19 cellular contexts compared by ENCODE assay signal in genomic region chr2:181380581-181380980, GRCh38.
DNase-seq lines count a peak whose midpoint lies in the region; ATAC-seq and TF ChIP-seq lines count a peak whose summit lies in the region.
"Had no signal": no experiment of that assay in that cellular context is flagged by ENCODE, and none has a peak within 500 bp of the region (broad histone marks: within the 10 kb centered on the region; RNA-seq: fewer than 3 reads in every experiment).

No MANE protein-coding gene starts in this region.

- H3K4me1 ChIP-seq in GM23248 (ENCODE audit: insufficient read depth) = peaks cover 4% of the 10 kb centered on the region
- H3K4me1 ChIP-seq in fibroblast of lung (ENCODE audit: control insufficient read depth, extremely low read depth, insufficient read depth, low read length) = no peaks in the 10 kb centered on the region
- H3K4me1 ChIP-seq: A549, SJCRH30 had no signal

- H3K4me1 Mint-ChIP-seq in nephron progenitor cell = no peaks in the 10 kb centered on the region

- no peak for ATAC-seq in GM19035 (IDR thresholded peaks at IDR 0.05; ENCODE audit: unreplicated experiment)
- ATAC-seq: A549, K562, PC-3, T-helper 17 cell had no signal

- TF ChIP-seq CTCF in fibroblast of lung (conservative IDR thresholded peaks at IDR 0.05 in 1 of 2, IDR thresholded peaks at IDR 0.05 in 1 of 2; ENCODE audit: low read depth in 1 of 2, low read length in 2 of 2) (no peak), nephron progenitor cell (IDR thresholded peaks at IDR 0.05) (no peak), GM20000 (IDR thresholded peaks at IDR 0.05; ENCODE audit: extremely low read depth, missing control alignments) (no peak)

- H2AFZ ChIP-seq in GM23248 (peak overlapping the region; percentile 41; the same call in 1 of the 2 replicates), fibroblast of lung (ENCODE audit: low read length) (peak overlapping the region; percentile 28)

- no peaks in the 10 kb centered on the region for H3K79me2 ChIP-seq in GM23248 (ENCODE audit: insufficient read depth)
- H3K79me2 ChIP-seq in fibroblast of lung (ENCODE audit: control insufficient read depth, insufficient read depth, low read length) = no peaks in the 10 kb centered on the region

- no peaks in the 10 kb centered on the region for H3K36me3 Mint-ChIP-seq in nephron progenitor cell (ENCODE audit: low read depth)

- no peak overlapping the region for H3K9ac ChIP-seq in GM23248
- no peak overlapping the region for H3K9ac ChIP-seq in fibroblast of lung (ENCODE audit: insufficient read depth, low read length)

- H3F3A ChIP-seq in GM23248 (ENCODE audit: insufficient read depth) = no peaks in the 10 kb centered on the region

- H3K27ac Mint-ChIP-seq in nephron progenitor cell = no peak overlapping the region
- H3K27ac Mint-ChIP-seq: T-helper 17 cell had no signal

- H3K9me2 ChIP-seq in GM23248 (ENCODE audit: insufficient read depth) = no peaks in the 10 kb centered on the region; the same call in 1 of the 2 replicates

- H3K4me3 ChIP-seq in GM23248 (no peak overlapping the region), fibroblast of lung (replicated peaks in 1 of 4; ENCODE audit: control extremely low read depth in 1 of 4, insufficient read depth in 1 of 4, low read depth in 3 of 4, low read length in 4 of 4) (no peak overlapping the region)
- H3K4me3 ChIP-seq: A549, K562, SJCRH30 had no signal

- H3K27ac ChIP-seq in GM23248 (no peak overlapping the region), fibroblast of lung (ENCODE audit: insufficient read depth, low read length) (no peak overlapping the region)
- H3K27ac ChIP-seq: A549, C4-2B, SJCRH30 had no signal

- in situ Hi-C loops in GM23248 (cut with MboI) = no loop called here

- H3K4me3 Mint-ChIP-seq in nephron progenitor cell = no peak overlapping the region
- H3K4me3 Mint-ChIP-seq: T-helper 17 cell had no signal

- H3K9me3 ChIP-seq in GM23248 (ENCODE audit: low read depth) (no peaks in the 10 kb centered on the region), fibroblast of lung (ENCODE audit: control insufficient read depth, insufficient read depth, low read depth, low read length) (no peaks in the 10 kb centered on the region)
- H3K9me3 ChIP-seq: A549, SJCRH30 had no signal

- H3K4me2 ChIP-seq in GM23248 (ENCODE audit: unreplicated experiment) = no peak overlapping the region
- H3K4me2 ChIP-seq in fibroblast of lung (ENCODE audit: extremely low read depth, insufficient read depth, low read length) = no peak overlapping the region
- H3K4me2 ChIP-seq: A549 had no signal

- H3K27me3 ChIP-seq in GM23248 (replicated peaks; ENCODE audit: insufficient read depth) (no peaks in the 10 kb centered on the region), fibroblast of lung (ENCODE audit: control insufficient read depth, insufficient read depth, low read length) (no peaks in the 10 kb centered on the region)
- H3K27me3 ChIP-seq: SJCRH30 had no signal

- DNase-seq in AG20443 (ENCODE audit: low spot score) (peak; percentile 18), GM23248 (no peak), RPMI7951 (ENCODE audit: low read depth) (peak; percentile 79), fibroblast of lung (ENCODE audit: low read depth in 2 of 2) (no peak), nephron progenitor cell (no peak), GM20000 (ENCODE audit: low spot score) (no peak), Kasumi-1 (lab: John Stamatoyannopoulos, UW) (no peak)
- DNase-seq: NCI-H1417 treated with DMSO at 0.1 percent for 48 hours; NCI-H1930; NCI-H2171; NCI-H748 treated with DMSO at 0.1 percent for 48 hours; NK-92 treated with Interleukin-12 subunit alpha and Interleukin-12 subunit beta, amount 100 ng/mL, for 24 hours; PC-3; SJCRH30; T-helper 17 cell had no signal

- H3K27me3 Mint-ChIP-seq in nephron progenitor cell (ENCODE audit: low read depth, poor library complexity) = no peaks in the 10 kb centered on the region
- H3K27me3 Mint-ChIP-seq: T-helper 17 cell had no signal

- peaks cover 15% of the 10 kb centered on the region for H3K9me3 Mint-ChIP-seq in nephron progenitor cell

- no peaks in the 10 kb centered on the region for H4K20me1 ChIP-seq in GM23248 (ENCODE audit: insufficient read depth)
- H4K20me1 ChIP-seq in fibroblast of lung (ENCODE audit: control insufficient read depth, extremely low read depth, insufficient read depth, low read length) = no peaks in the 10 kb centered on the region

- WGBS in GM23248 (ENCODE audit: low coverage in 1 of 2, low lambda C conversion rate in 2 of 2, missing lambda C conversion rate in 2 of 2), 2 experiments = 44 to 58% methylated on average over 3 of the region's 3 CpGs

- H3K36me3 ChIP-seq in GM23248 (ENCODE audit: low read depth) = no peaks in the 10 kb centered on the region
- no peaks in the 10 kb centered on the region for H3K36me3 ChIP-seq in fibroblast of lung (ENCODE audit: control insufficient read depth, insufficient read depth, low read length)
- H3K36me3 ChIP-seq: SJCRH30 had no signal

Comparison
In these comparisons a context has a peak if more than half of its experiments do, and no peak if none do; other contexts are left out.
1. DNase-seq: peak in AG20443 (single experiment) and RPMI7951 (single experiment); none in GM23248 (single experiment), fibroblast of lung (0 of 2), nephron progenitor cell (single experiment), GM20000 (single experiment) and Kasumi-1 (0 of 2).